In the genomic region with DNA sequence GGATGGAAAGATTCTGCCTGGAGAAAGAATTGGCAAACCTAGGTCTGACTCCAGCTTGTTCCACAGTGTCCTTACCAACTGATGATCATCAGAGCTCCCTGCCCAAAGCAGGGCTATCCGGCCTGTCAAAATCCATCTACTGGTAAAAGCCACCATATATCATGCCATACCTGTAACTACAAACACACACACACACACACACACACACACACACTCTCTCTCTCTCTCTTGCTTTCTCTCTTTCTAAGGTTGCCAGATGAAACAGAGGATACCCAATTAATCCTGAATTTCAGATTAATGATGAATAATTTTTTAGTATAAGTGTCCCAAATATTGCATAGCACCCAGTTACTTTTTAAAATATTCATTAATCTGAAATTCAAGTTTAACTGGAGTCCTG, we compare ENCODE assay signal across 39 cellular contexts. TPM values are rescaled to one million over a fixed set of nuclear protein-coding genes. Genes with fewer than 3 reads are reported as not detected.
"Had no signal": no experiment of that assay in that cellular context is flagged by ENCODE, and none has a peak within 500 bp of the region (broad histone marks: within the 10 kb centered on the region; RNA-seq: fewer than 3 reads in every experiment).

No MANE protein-coding gene starts in this region.

- ATAC-seq: activated CD4-positive, alpha-beta T cell treated with anti-CD3 and anti-CD28 coated beads for 36 hours; activated CD4-positive, CD25-positive, alpha-beta regulatory T cell treated with anti-CD3 and anti-CD28 coated beads, Interleukin-2, amount 50 U/mL, for 24 hours; activated CD8-positive, alpha-beta memory T cell treated with anti-CD3 and anti-CD28 coated beads, Interleukin-2, amount 10 ng/mL, durations not matched to agents 7 days and 5 days; activated T-cell treated with anti-CD3 and anti-CD28 coated beads, Interleukin-2, amount 50 U/mL, for 72 hours; activated T-helper 17 cell treated with anti-CD3 and anti-CD28 coated beads, Interleukin-2, amount 50 U/mL, for 72 hours; PC-3; WTC11 had no signal

- H3K9ac ChIP-seq: SK-N-SH had no signal

- H3K27me3 ChIP-seq: ascending aorta, Peyer's patch had no signal

- H3K36me3 ChIP-seq: ascending aorta, breast epithelium, MG63, Peyer's patch, SJSA1 had no signal

- H3K4me3 ChIP-seq: ascending aorta, breast epithelium, MG63, Peyer's patch, SJSA1 had no signal

- H3K9me3 Mint-ChIP-seq: activated CD4-positive, alpha-beta T cell treated with anti-CD3 and anti-CD28 coated beads, Interleukin-2, amount 10 ng/mL, durations not matched to agents 7 days and 5 days; activated naive CD4-positive, alpha-beta T cell treated with anti-CD3 and anti-CD28 coated beads, Interleukin-2, amount 50 U/mL, for 24 hours; activated naive CD8-positive, alpha-beta T cell treated with anti-CD3 and anti-CD28 coated beads, Interleukin-2, amount 10 ng/mL, durations not matched to agents 7 days and 5 days; activated T-cell treated with anti-CD3 and anti-CD28 coated beads, Interleukin-2, amount 50 U/mL, for 72 hours; activated T-helper 17 cell treated with anti-CD3 and anti-CD28 coated beads, Interleukin-2, amount 50 U/mL, for 72 hours; T-helper 1 cell treated with Interleukin-12 subunit alpha and Interleukin-12 subunit beta and Interleukin-4 antibody, amounts not matched to agents 30 μg/mL and 1 μg/mL, for 36 hours; T-helper 2 cell treated with Interferon-gamma antibody and Interleukin-4, amounts not matched to agents 5 μg/mL and 100 μg/mL, for 36 hours; WTC11 had no signal

- H3K4me2 ChIP-seq: SK-N-SH had no signal

- H3K27ac Mint-ChIP-seq: activated CD4-positive, alpha-beta T cell treated with anti-CD3 and anti-CD28 coated beads for 36 hours; activated CD4-positive, alpha-beta T cell treated with anti-CD3 and anti-CD28 coated beads, Interleukin-2, amount 10 ng/mL, durations not matched to agents 7 days and 5 days; activated CD8-positive, alpha-beta memory T cell treated with anti-CD3 and anti-CD28 coated beads, Interleukin-2, amount 10 ng/mL, durations not matched to agents 7 days and 5 days; activated naive CD4-positive, alpha-beta T cell treated with anti-CD3 and anti-CD28 coated beads, Interleukin-2, amount 50 U/mL, for 24 hours; activated naive CD8-positive, alpha-beta T cell treated with anti-CD3 and anti-CD28 coated beads, Interleukin-2, amount 10 ng/mL, durations not matched to agents 7 days and 5 days; activated T-cell treated with anti-CD3 and anti-CD28 coated beads, Interleukin-2, amount 50 U/mL, for 72 hours; activated T-helper 17 cell treated with anti-CD3 and anti-CD28 coated beads, Interleukin-2, amount 50 U/mL, for 72 hours; T-helper 1 cell treated with Interleukin-12 subunit alpha and Interleukin-12 subunit beta and Interleukin-4 antibody, amounts not matched to agents 30 μg/mL and 1 μg/mL, for 36 hours; T-helper 2 cell treated with Interferon-gamma antibody and Interleukin-4, amounts not matched to agents 5 μg/mL and 100 μg/mL, for 36 hours; WTC11 had no signal

- H3K36me3 Mint-ChIP-seq: activated CD8-positive, alpha-beta memory T cell treated with anti-CD3 and anti-CD28 coated beads, Interleukin-2, amount 10 ng/mL, durations not matched to agents 7 days and 5 days; activated naive CD4-positive, alpha-beta T cell treated with anti-CD3 and anti-CD28 coated beads, Interleukin-2, amount 50 U/mL, for 24 hours; activated naive CD8-positive, alpha-beta T cell treated with anti-CD3 and anti-CD28 coated beads, Interleukin-2, amount 10 ng/mL, durations not matched to agents 7 days and 5 days; WTC11 had no signal

- H3K9me3 ChIP-seq: ascending aorta, breast epithelium, MG63, Peyer's patch, SJSA1, SK-N-SH had no signal

- H3K4me1 Mint-ChIP-seq: activated T-helper 17 cell treated with anti-CD3 and anti-CD28 coated beads, Interleukin-2, amount 50 U/mL, for 72 hours had no signal

- H3K27ac ChIP-seq: ascending aorta, breast epithelium, Peyer's patch, SJSA1 had no signal

- DNase-seq: activated CD4-positive, alpha-beta T cell treated with anti-CD3 and anti-CD28 coated beads for 36 hours; activated CD4-positive, alpha-beta T cell treated with anti-CD3 and anti-CD28 coated beads, Interleukin-2, amount 10 ng/mL, durations not matched to agents 7 days and 5 days; activated CD4-positive, alpha-beta T cell treated with anti-CD3 and anti-CD28 coated beads, Interleukin-2, amount 50 U/mL, for 48 hours; activated CD8-positive, alpha-beta memory T cell treated with anti-CD3 and anti-CD28 coated beads, Interleukin-2, amount 10 ng/mL, durations not matched to agents 7 days and 5 days; activated effector memory CD4-positive, alpha-beta T cell treated with anti-CD3 and anti-CD28 coated beads, Interleukin-2, amount 50 U/mL, for 16 hours; activated naive CD4-positive, alpha-beta T cell; activated naive CD8-positive, alpha-beta T cell treated with anti-CD3 and anti-CD28 coated beads, Interleukin-2, amount 10 ng/mL, durations not matched to agents 7 days and 5 days; activated T-cell treated with anti-CD3 and anti-CD28 coated beads, Interleukin-2, amount 50 U/mL, for 1 hour; activated T-cell treated with anti-CD3 and anti-CD28 coated beads, Interleukin-2, amount 50 U/mL, for 72 hours; amygdala; cerebellar nuclear complex; Kasumi-1; KG1; MG63; NCI-H1048; NCI-H1105 treated with DMSO at 0.1 percent for 48 hours; NCI-H1436; NCI-H1694; NCI-H1930; NCI-H2081 treated with DMSO at 0.1 percent for 48 hours; NCI-H345; NCI-H524 treated with DMSO at 0.1 percent for 48 hours; NK-92 treated with Interleukin-12 subunit alpha and Interleukin-12 subunit beta, amount 100 ng/mL, for 24 hours; PC-3; Peyer's patch; RPMI8226; SHP77 treated with DMSO at 0.1 percent for 48 hours; SK-N-SH had no signal

RNA-seq across cellular contexts. Expression of a gene that starts 1.5 kb away (rescaled TPM):
- total RNA-seq: activated CD4-positive, alpha-beta T cell treated with anti-CD3 and anti-CD28 coated beads, Interleukin-2, amount 10 ng/mL, durations not matched to agents 7 days and 5 days; activated CD8-positive, alpha-beta memory T cell treated with anti-CD3 and anti-CD28 coated beads, Interleukin-2, amount 10 ng/mL, durations not matched to agents 7 days and 5 days; activated T-helper 17 cell treated with anti-CD3 and anti-CD28 coated beads, Interleukin-2, amount 50 U/mL, for 72 hours had no signal

RNA-seq across cellular contexts. Expression of a gene that starts 36.3 kb away (rescaled TPM):
- total RNA-seq: activated CD4-positive, alpha-beta T cell treated with anti-CD3 and anti-CD28 coated beads for 36 hours; activated CD4-positive, alpha-beta T cell treated with anti-CD3 and anti-CD28 coated beads, Interleukin-2, amount 10 ng/mL, durations not matched to agents 7 days and 5 days; activated CD8-positive, alpha-beta memory T cell treated with anti-CD3 and anti-CD28 coated beads, Interleukin-2, amount 10 ng/mL, durations not matched to agents 7 days and 5 days; activated naive CD8-positive, alpha-beta T cell treated with anti-CD3 and anti-CD28 coated beads, Interleukin-2, amount 10 ng/mL, durations not matched to agents 7 days and 5 days; activated T-cell treated with anti-CD3 and anti-CD28 coated beads, Interleukin-2, amount 50 U/mL, for 72 hours; activated T-helper 17 cell treated with anti-CD3 and anti-CD28 coated beads, Interleukin-2, amount 50 U/mL, for 72 hours; ascending aorta; breast epithelium; cardiac septum; NCI-H460; PC-3; Peyer's patch; SJSA1 had no signal

RNA-seq across cellular contexts. Expression of a gene that starts 43.9 kb away (rescaled TPM):
- total RNA-seq: activated CD4-positive, alpha-beta T cell treated with anti-CD3 and anti-CD28 coated beads, Interleukin-2, amount 10 ng/mL, durations not matched to agents 7 days and 5 days; activated CD8-positive, alpha-beta memory T cell treated with anti-CD3 and anti-CD28 coated beads, Interleukin-2, amount 10 ng/mL, durations not matched to agents 7 days and 5 days; activated T-helper 17 cell treated with anti-CD3 and anti-CD28 coated beads, Interleukin-2, amount 50 U/mL, for 72 hours; ascending aorta; NCI-H460; PC-3; Peyer's patch; SJSA1 had no signal
